Comparison of ENCODE assay signal across 15 cellular contexts in genomic region chr6:134466751-134467525, GRCh38.
DNase-seq lines count a peak whose midpoint lies in the region; ATAC-seq and TF ChIP-seq lines count a peak whose summit lies in the region.
"Had no signal": no experiment of that assay in that cellular context is flagged by ENCODE, and none has a peak within 500 bp of the region (broad histone marks: within the 10 kb centered on the region; RNA-seq: fewer than 3 reads in every experiment).

No MANE protein-coding gene starts in this region.

- in situ Hi-C loops in gastrocnemius medialis (cut with MboI; ENCODE audit: low sequenced_read_pairs in 4 of 4): loop anchor here in 2 of 4 donors (25.0 kb wide), 1 partner anchor 280 kb away; no protein-coding TSS in a partner anchor

- RAD21 ChIA-PET in HCT116 (lab: Charles Lee; ENCODE audit: low non-redundant PET in 1 of 2, low total read pairs in 2 of 2, uncharacterized antibody in 2 of 2, unreplicated experiment in 2 of 2): no interaction called here

- intact Hi-C loops in HCT116 (cut with micrococcal nuclease) (no loop called here), gastrocnemius medialis (cut with DNase I; ENCODE audit: low total_unique reads) (loop anchor here (2.0 to 5.0 kb wide), 4 partner anchors 65 to 220 kb away; no protein-coding TSS in a partner anchor)

- POLR2A ChIA-PET in HCT116 (lab: Charles Lee): no interaction called here

- H3K4me1 ChIP-seq in HCT116 (ENCODE audit: control insufficient read depth in 1 of 2, insufficient read depth in 2 of 2, low read length in 2 of 2): peaks cover 0 to 2% of the 10 kb centered on the region in 2 experiments; a peak in 2 of 4 replicates
- H3K4me1 ChIP-seq in gastrocnemius medialis: peaks cover 37 to 65% of the 10 kb centered on the region in 2 donors

- H3K36me3 ChIP-seq in HCT116 (ENCODE audit: control insufficient read depth in 1 of 2, insufficient read depth in 2 of 2, low read length in 2 of 2): no peaks in the 10 kb centered on the region
- H3K36me3 ChIP-seq in gastrocnemius medialis: no peaks in the 10 kb centered on the region

- H4K20me1 ChIP-seq in HCT116 (ENCODE audit: insufficient read depth): no peaks in the 10 kb centered on the region

- H3K79me2 ChIP-seq in HCT116 (ENCODE audit: insufficient read depth, low read length): no peaks in the 10 kb centered on the region

- BruUV-seq in HCT116 (replicated peaks; lab: Mats Ljungman, UMichigan): no TSS peak

- H3K27ac ChIP-seq in HCT116 (ENCODE audit: low read depth, low read length): no peak overlapping the region
- peak overlapping the region; percentile 70 for H3K27ac ChIP-seq in epithelial cell of prostate
- H3K27ac ChIP-seq in gastrocnemius medialis: peak overlapping the region; percentile 86 to 90 (median 87)

- no peak for TF ChIP-seq RAD21 in HCT116 (IDR thresholded peaks at IDR 0.05; ENCODE audit: low read depth)

- DNase-seq in HCT116 (ENCODE audit: low read depth, low spot score): no peak
- peak; percentile 31 for DNase-seq in NCI-H2196 treated with DMSO at 0.1 percent for 48 hours (lab: John Stamatoyannopoulos, UW; ENCODE audit: unreplicated experiment)
- DNase-seq in epithelial cell of prostate (ENCODE audit: low read depth, low spot score): no peak
- no peak for DNase-seq in gastrocnemius medialis
- no peak for DNase-seq in HK-2 (ENCODE audit: unreplicated experiment)
- DNase-seq in activated CD4-positive, CD25-positive, alpha-beta regulatory T cell (lab: John Stamatoyannopoulos, UW): no peak
- no peak for DNase-seq in activated naive CD4-positive, alpha-beta T cell treated with anti-CD3 and anti-CD28 coated beads, Interleukin-2, amount 50 U/mL, for 16 hours
- DNase-seq: activated CD4-positive, alpha-beta T cell treated with anti-CD3 and anti-CD28 coated beads for 48 hours; CD8-positive, alpha-beta T cell; endodermal cell; left ventricle myocardium superior; NCI-H1930; nephron progenitor cell; OCI-M1 had no signal

- no peaks in the 10 kb centered on the region for H3K9me2 ChIP-seq in HCT116 (ENCODE audit: insufficient read depth)

- no peaks in the 10 kb centered on the region for H3K27me3 ChIP-seq in HCT116 (ENCODE audit: insufficient read depth, low read length)
- no peaks in the 10 kb centered on the region for H3K27me3 ChIP-seq in gastrocnemius medialis

- no peak for TF ChIP-seq CTCF in HCT116 (IDR thresholded peaks at IDR 0.05 in 2 of 3, conservative IDR thresholded peaks at IDR 0.05 in 1 of 3; ENCODE audit: borderline replicate concordance in 1 of 3, insufficient read depth in 1 of 3, low read depth in 2 of 3, low read length in 2 of 3)
- no peak for TF ChIP-seq CTCF in gastrocnemius medialis (IDR thresholded peaks at IDR 0.05 in 4 of 5, conservative IDR thresholded peaks at IDR 0.05 in 1 of 5)

- CTCF ChIA-PET in HCT116 (lab: Charles Lee): no interaction called here

- peak overlapping the region; percentile 42 for H2AFZ ChIP-seq in HCT116 (ENCODE audit: low read depth, low read length, poor library complexity, severe bottlenecking)

- H3K4me2 ChIP-seq in HCT116 (ENCODE audit: low read length): no peak overlapping the region

- H3K9ac ChIP-seq in HCT116 (ENCODE audit: low read length): no peak overlapping the region

- no peak for ATAC-seq in HCT116
- no peak for ATAC-seq in gastrocnemius medialis
- ATAC-seq: CD8-positive, alpha-beta T cell; left ventricle myocardium superior; sciatic nerve had no signal

- H3K9me3 ChIP-seq in HCT116 (ENCODE audit: control insufficient read depth in 1 of 2, insufficient read depth in 1 of 2, low read depth in 1 of 2, low read length in 2 of 2): no peaks in the 10 kb centered on the region
- H3K9me3 ChIP-seq in gastrocnemius medialis: no peaks in the 10 kb centered on the region

- no peak for TF ChIP-seq POLR2A in HCT116 (IDR thresholded peaks at IDR 0.05; ENCODE audit: borderline replicate concordance, extremely low read depth, insufficient read depth, insufficient read length)
- no peak for TF ChIP-seq POLR2A in gastrocnemius medialis (IDR thresholded peaks at IDR 0.05)

- no peak overlapping the region for H3K4me3 ChIP-seq in HCT116 (replicated peaks in 1 of 2; ENCODE audit: low read depth in 1 of 2, low read length in 2 of 2)
- H3K4me3 ChIP-seq in gastrocnemius medialis: no peak overlapping the region

TF ChIP-seq in HCT116, 20 proteins besides CTCF, POLR2A, EP300 and RAD21:
- TF ChIP-seq JUND (IDR thresholded peaks at IDR 0.05) (no peak), ATF3 (IDR thresholded peaks at IDR 0.05) (no peak), REST (IDR thresholded peaks at IDR 0.05; ENCODE audit: low read depth) (no peak), ZBTB33 (IDR thresholded peaks at IDR 0.05; ENCODE audit: extremely low read depth, insufficient replicate concordance, low read length) (no peak), CEBPB (IDR thresholded peaks at IDR 0.05; ENCODE audit: low read depth) (no peak), POLR2AphosphoS5 (IDR thresholded peaks at IDR 0.05; ENCODE audit: low read depth, low read length) (no peak), YY1 (IDR thresholded peaks at IDR 0.05; ENCODE audit: extremely low read depth, insufficient replicate concordance, low read depth, low read length) (no peak), TCF7L2 (IDR thresholded peaks at IDR 0.05; ENCODE audit: borderline replicate concordance, extremely low read depth, insufficient read depth, insufficient read length) (no peak), ZFX (IDR thresholded peaks at IDR 0.05) (no peak), SIN3A (IDR thresholded peaks at IDR 0.05; ENCODE audit: low read depth) (no peak), CBX3 (IDR thresholded peaks at IDR 0.05; ENCODE audit: low read depth) (no peak), EZH2 (IDR thresholded peaks at IDR 0.05) (no peak)
TF ChIP-seq in HCT116: peak in this region for 0.
